In the genomic region with DNA sequence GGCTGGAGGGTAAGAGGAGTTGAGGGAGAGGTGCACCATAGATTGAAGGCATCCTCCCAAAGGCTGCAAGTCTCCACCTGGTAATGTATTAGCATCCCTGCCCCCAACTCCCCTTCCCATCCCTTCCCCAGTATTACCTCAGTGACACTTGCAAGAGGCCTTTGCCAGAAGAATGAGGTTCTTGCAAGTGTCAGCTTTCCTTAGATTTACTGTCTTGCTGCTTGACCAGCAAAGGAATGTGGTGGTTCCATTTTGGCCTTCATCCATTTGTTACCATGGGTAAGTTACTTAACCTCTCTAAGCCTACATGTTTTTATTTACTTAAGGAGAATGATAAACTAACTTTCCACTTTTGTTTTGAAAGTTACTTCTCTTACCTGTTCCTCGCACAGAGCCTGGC, we compare ENCODE assay signal across 20 cellular contexts.
DNase-seq lines count a peak whose midpoint lies in the region; ATAC-seq and TF ChIP-seq lines count a peak whose summit lies in the region.
"Had no signal": no experiment of that assay in that cellular context is flagged by ENCODE, and none has a peak within 500 bp of the region (broad histone marks: within the 10 kb centered on the region; RNA-seq: fewer than 3 reads in every experiment).

No MANE protein-coding gene starts in this region.

- no peak for TF ChIP-seq CTCF in IMR-90 (conservative IDR thresholded peaks at IDR 0.05; ENCODE audit: low read depth, low read length)
- no peak for TF ChIP-seq CTCF in esophagus muscularis mucosa (IDR thresholded peaks at IDR 0.05)

- in situ Hi-C loops in IMR-90 (cut with MboI; ENCODE audit: low sequenced_read_pairs): no loop called here

- no peak for TF ChIP-seq EP300 in esophagus muscularis mucosa (IDR thresholded peaks at IDR 0.05)

- no peaks in the 10 kb centered on the region for H3K36me3 ChIP-seq in IMR-90 (ENCODE audit: control insufficient read depth, insufficient read depth, low read length)
- no peaks in the 10 kb centered on the region for H3K36me3 ChIP-seq in esophagus muscularis mucosa
- H3K36me3 ChIP-seq: BLaER1 treated with 17β-estradiol and CSF1 and Interleukin-3, amounts not matched to agents 10 nM and 100 nM had no signal

- no peak overlapping the region for H3K9ac ChIP-seq in IMR-90 (ENCODE audit: low read depth, low read length)
- H3K9ac ChIP-seq: BLaER1 treated with 17β-estradiol and CSF1 and Interleukin-3, amounts not matched to agents 10 nM and 100 nM; GM23248; KMS-11 had no signal

- H3K4me3 ChIP-seq in IMR-90 (ENCODE audit: insufficient read depth, low read depth, low read length): no peak overlapping the region
- no peak overlapping the region for H3K4me3 ChIP-seq in esophagus muscularis mucosa
- H3K4me3 ChIP-seq: BLaER1 treated with 17β-estradiol and CSF1 and Interleukin-3, amounts not matched to agents 10 nM and 100 nM; GM23248 had no signal

- peak overlapping the region; percentile 70 for H4K91ac ChIP-seq in IMR-90 (ENCODE audit: insufficient read depth, low read depth, low read length)

- CTCF ChIA-PET in IMR-90 (lab: Yijun Ruan, JAX): interaction anchor here (0.8 kb wide), 1 partner anchor 19 kb away, joined by 3 read pairs; no protein-coding TSS in a partner anchor

- H3K9me3 ChIP-seq in IMR-90 (ENCODE audit: control insufficient read depth, insufficient read depth, low read length): no peaks in the 10 kb centered on the region
- H3K9me3 ChIP-seq in esophagus muscularis mucosa: no peaks in the 10 kb centered on the region
- H3K9me3 ChIP-seq: BLaER1 treated with 17β-estradiol and CSF1 and Interleukin-3, amounts not matched to agents 10 nM and 100 nM had no signal

- no peak for TF ChIP-seq POLR2A in IMR-90 (IDR thresholded peaks at IDR 0.05; ENCODE audit: low read depth, low read length)
- TF ChIP-seq POLR2A in esophagus muscularis mucosa (IDR thresholded peaks at IDR 0.05; ENCODE audit: low read depth): no peak

- H3K23ac ChIP-seq in IMR-90 (ENCODE audit: low read depth, low read length): no peak overlapping the region

- no peak overlapping the region for H2AFZ ChIP-seq in IMR-90 (replicated peaks; ENCODE audit: low read length, poor library complexity)
- H2AFZ ChIP-seq: GM23248 had no signal

- peak overlapping the region; percentile 51 for H3K4ac ChIP-seq in IMR-90 (ENCODE audit: low read depth, low read length)

- H3K27ac ChIP-seq in IMR-90 (ENCODE audit: insufficient read depth, low read length) (no peak overlapping the region), esophagus muscularis mucosa (replicated peaks in 1 of 4) (no peak overlapping the region)
- H3K27ac ChIP-seq: BLaER1 treated with 17β-estradiol and CSF1 and Interleukin-3, amounts not matched to agents 10 nM and 100 nM; GM23248; KMS-11 had no signal

- no peak for TF ChIP-seq RAD21 in IMR-90 (IDR thresholded peaks at IDR 0.05; ENCODE audit: low read length)

- DNase-seq in IMR-90 (no peak), esophagus muscularis mucosa (ENCODE audit: extremely low spot score) (peak; percentile 57), left kidney (ENCODE audit: low read depth, low spot score) (peak; percentile 21), medulla oblongata (ENCODE audit: extremely low spot score) (no peak), activated gamma-delta T cell (lab: John Stamatoyannopoulos, UW) (no peak)
- DNase-seq: CD4-positive, alpha-beta T cell; GM23248; H7; NCI-H1048; NCI-H1417; NCI-H1694 treated with DMSO at 0.1 percent for 48 hours; NCI-H2081; NCI-H2227 treated with DMSO at 0.1 percent for 48 hours; NCI-H526 treated with DMSO at 0.1 percent for 48 hours; RPMI8226; SHP77 had no signal

- H3K4me2 ChIP-seq in IMR-90 (ENCODE audit: low read depth, low read length): no peak overlapping the region
- H3K4me2 ChIP-seq: BLaER1 treated with 17β-estradiol and CSF1 and Interleukin-3, amounts not matched to agents 10 nM and 100 nM; KMS-11 had no signal

- peak overlapping the region; percentile 81 for H2BK120ac ChIP-seq in IMR-90 (ENCODE audit: low read depth, low read length)

- ATAC-seq in IMR-90 (ENCODE audit: low read depth) (no peak), HG03175 (IDR thresholded peaks at IDR 0.05; ENCODE audit: unreplicated experiment) (no peak), HG03571 (IDR thresholded peaks at IDR 0.05; ENCODE audit: unreplicated experiment) (no peak)

- H2BK15ac ChIP-seq in IMR-90 (ENCODE audit: low read depth, low read length): peak overlapping the region; percentile 48; the same call in 1 of the 3 replicates

- H2AK5ac ChIP-seq in IMR-90 (ENCODE audit: low read depth, low read length): no peak overlapping the region

- peak overlapping the region; percentile 93 for H3K18ac ChIP-seq in IMR-90 (ENCODE audit: low read depth, low read length)

- H4K8ac ChIP-seq in IMR-90 (ENCODE audit: low read depth in 2 of 2, low read length in 2 of 2): peak overlapping the region in 1 of 2 experiments; percentile 4; a peak in 2 of 4 replicates

- peak overlapping the region; percentile 63 for H4K5ac ChIP-seq in IMR-90 (ENCODE audit: low read depth, low read length)

- WGBS in IMR-90 (ENCODE audit: extremely low coverage in 2 of 2, insufficient read length in 1 of 2), 2 experiments: no CpG with 5 or more reads among the region's 1 CpG
- 100% methylated on average over 1 of the region's 1 CpG for WGBS in esophagus muscularis mucosa

- POLR2A ChIA-PET in IMR-90 (lab: Charles Lee; ENCODE audit: unreplicated experiment): no interaction called here

- H3K56ac ChIP-seq in IMR-90 (ENCODE audit: extremely low read depth, insufficient read depth, low read length): 0 out of 2 replicates have a peak overlapping the region, but pooled peaks have one; percentile 3

- intact Hi-C loops in IMR-90 (cut with micrococcal nuclease) (loop anchor here (5.0 kb wide), 1 partner anchor 62 kb away; no protein-coding TSS in a partner anchor), esophagus muscularis mucosa (cut with DNase I) (no loop called here)

- no peaks in the 10 kb centered on the region for H3K27me3 ChIP-seq in IMR-90 (ENCODE audit: control insufficient read depth, insufficient read depth, low read length)
- H3K27me3 ChIP-seq in esophagus muscularis mucosa: no peaks in the 10 kb centered on the region
- H3K27me3 ChIP-seq: BLaER1 treated with 17β-estradiol and CSF1 and Interleukin-3, amounts not matched to agents 10 nM and 100 nM had no signal

- H2BK20ac ChIP-seq in IMR-90 (ENCODE audit: low read depth, low read length): peak overlapping the region; percentile 55

- dilution Hi-C loops in IMR-90 (cut with HindIII; ENCODE audit: low sequenced_read_pairs, unreplicated experiment): no loop called here

- H3K79me1 ChIP-seq in IMR-90 (ENCODE audit: low read depth in 1 of 2, low read length in 2 of 2): no peaks in the 10 kb centered on the region

- peaks cover 18% of the 10 kb centered on the region for H3K4me1 ChIP-seq in IMR-90 (ENCODE audit: control insufficient read depth, insufficient read depth, low read length)
- peaks cover 4 to 11% (median 10%) of the 10 kb centered on the region in 4 donors for H3K4me1 ChIP-seq in esophagus muscularis mucosa
- H3K4me1 ChIP-seq: BLaER1 treated with 17β-estradiol and CSF1 and Interleukin-3, amounts not matched to agents 10 nM and 100 nM had no signal

- H2AK9ac ChIP-seq in IMR-90 (replicated peaks; ENCODE audit: low read depth, low read length, poor library complexity): no peak overlapping the region

- H4K20me1 ChIP-seq in IMR-90 (ENCODE audit: insufficient read depth, low read length): no peaks in the 10 kb centered on the region
- H4K20me1 ChIP-seq: BLaER1 treated with 17β-estradiol and CSF1 and Interleukin-3, amounts not matched to agents 10 nM and 100 nM had no signal

- H2BK5ac ChIP-seq in IMR-90 (ENCODE audit: low read depth, low read length, poor library complexity, severe bottlenecking): peak overlapping the region; percentile 55

- no TSS peak for BruUV-seq in IMR-90 (replicated peaks; lab: Mats Ljungman, UMichigan)

- H3K9me1 ChIP-seq in IMR-90 (ENCODE audit: insufficient read depth, low read length): 0 out of 2 replicates have a peak, but pooled peaks cover 2% of the 10 kb centered on the region

- no peak overlapping the region for H3K14ac ChIP-seq in IMR-90 (replicated peaks; ENCODE audit: low read depth, low read length)

TF ChIP-seq in IMR-90, 13 proteins besides CTCF, POLR2A, EP300 and RAD21:
- TF ChIP-seq SMC3 (IDR thresholded peaks at IDR 0.05; ENCODE audit: low read depth, low read length) (no peak), MAZ (IDR thresholded peaks at IDR 0.05; ENCODE audit: borderline replicate concordance, low read depth, low read length) (no peak), ELK1 (IDR thresholded peaks at IDR 0.05; ENCODE audit: borderline replicate concordance, low read depth, low read length) (no peak), CEBPB (IDR thresholded peaks at IDR 0.05; ENCODE audit: low read depth, low read length) (no peak), MXI1 (IDR thresholded peaks at IDR 0.05; ENCODE audit: borderline replicate concordance, low read depth, low read length) (no peak), RFX5 (IDR thresholded peaks at IDR 0.05; ENCODE audit: low read depth, low read length) (no peak), RCOR1 (IDR thresholded peaks at IDR 0.05; ENCODE audit: insufficient replicate concordance, low read length) (no peak), FOS (IDR thresholded peaks at IDR 0.05; ENCODE audit: low read depth, low read length) (no peak), NFE2L2 (IDR thresholded peaks at IDR 0.05; ENCODE audit: low read depth, low read length) (no peak), CHD1 (IDR thresholded peaks at IDR 0.05; ENCODE audit: low read depth, low read length) (no peak), MAFK (IDR thresholded peaks at IDR 0.05; ENCODE audit: low read depth, low read length) (no peak), BHLHE40 (IDR thresholded peaks at IDR 0.05; ENCODE audit: low read depth, low read length) (no peak)
- TF ChIP-seq, protein P1, sequence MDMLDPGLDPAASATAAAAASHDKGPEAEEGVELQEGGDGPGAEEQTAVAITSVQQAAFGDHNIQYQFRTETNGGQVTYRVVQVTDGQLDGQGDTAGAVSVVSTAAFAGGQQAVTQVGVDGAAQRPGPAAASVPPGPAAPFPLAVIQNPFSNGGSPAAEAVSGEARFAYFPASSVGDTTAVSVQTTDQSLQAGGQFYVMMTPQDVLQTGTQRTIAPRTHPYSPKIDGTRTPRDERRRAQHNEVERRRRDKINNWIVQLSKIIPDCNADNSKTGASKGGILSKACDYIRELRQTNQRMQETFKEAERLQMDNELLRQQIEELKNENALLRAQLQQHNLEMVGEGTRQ (IDR thresholded peaks at IDR 0.05; ENCODE audit: low read depth, low read length): no peak
TF ChIP-seq in IMR-90: peak in this region for 0.

Comparison
In these comparisons a context has a peak if more than half of its experiments do, and no peak if none do; other contexts are left out.
1. DNase-seq: peak in esophagus muscularis mucosa (single experiment) and left kidney (single experiment); none in IMR-90 (single experiment), medulla oblongata (single experiment) and activated gamma-delta T cell (single experiment).